24 cellular contexts compared by ENCODE assay signal in genomic region chr17:15403276-15403939, GRCh38.
A peak's percentile ranks its signal among the peaks of the same experiment; 100 is the strongest.
DNase-seq lines count a peak whose midpoint lies in the region; ATAC-seq and TF ChIP-seq lines count a peak whose summit lies in the region.
"Had no signal": no experiment of that assay in that cellular context is flagged by ENCODE, and none has a peak within 500 bp of the region (broad histone marks: within the 10 kb centered on the region; RNA-seq: fewer than 3 reads in every experiment).

No MANE protein-coding gene starts in this region.

- intact Hi-C loops in esophagus squamous epithelium (cut with DNase I): no loop called here

- H3K9me3 ChIP-seq in esophagus squamous epithelium: no peaks in the 10 kb centered on the region
- no peaks in the 10 kb centered on the region for H3K9me3 ChIP-seq in right atrium auricular region
- H3K9me3 ChIP-seq in WERI-Rb-1 (ENCODE audit: severe bottlenecking): no peaks in the 10 kb centered on the region
- H3K9me3 ChIP-seq: thoracic aorta had no signal

- peaks cover 0 to 1% (median 0%) of the 10 kb centered on the region in 4 donors for H3K27me3 ChIP-seq in esophagus squamous epithelium
- no peaks in the 10 kb centered on the region for H3K27me3 ChIP-seq in right atrium auricular region
- H3K27me3 ChIP-seq in rectal smooth muscle tissue (ENCODE audit: control insufficient read depth, insufficient read depth, low read length): no peaks in the 10 kb centered on the region
- H3K27me3 ChIP-seq in WERI-Rb-1 (ENCODE audit: insufficient read depth, low read depth, severe bottlenecking): no peaks in the 10 kb centered on the region

- DNase-seq in esophagus squamous epithelium (lab: John Stamatoyannopoulos, UW) (no peak), right atrium auricular region (ENCODE audit: low spot score) (no peak), WERI-Rb-1 (no peak), ureter (ENCODE audit: low spot score) (no peak)
- DNase-seq in activated CD4-positive, alpha-beta T cell treated with anti-CD3 and anti-CD28 coated beads for 4 hours: no peak
- DNase-seq: activated CD4-positive, alpha-beta memory T cell treated with anti-CD3 and anti-CD28 coated beads, Interleukin-2, amount 10 ng/mL, durations not matched to agents 7 days and 5 days; activated naive CD4-positive, alpha-beta T cell treated with anti-CD3 and anti-CD28 coated beads, Interleukin-2, amount 10 ng/mL, durations not matched to agents 7 days and 5 days; C1 segment of cervical spinal cord; DMS79; GDM1; Karpas-422; naive thymus-derived CD4-positive, alpha-beta T cell; NCI-H2029 treated with DMSO at 0.1 percent for 48 hours; NCI-H2227 treated with DMSO at 0.1 percent for 48 hours; stimulated activated CD4-positive, alpha-beta T cell treated with anti-CD3 and anti-CD28 coated beads, Interleukin-1b, Interleukin-23, amount 100 ng/mL, for 48 hours; stimulated activated naive CD4-positive, alpha-beta T cell treated with Interleukin-2 at 50 U/mL for 16 hours had no signal

- H3K4me1 ChIP-seq in esophagus squamous epithelium (peaks cover 0 to 26% (median 11%) of the 10 kb centered on the region in 3 donors), right atrium auricular region (peaks cover 0 to 32% of the 10 kb centered on the region in 2 donors), rectal smooth muscle tissue (ENCODE audit: control insufficient read depth, insufficient read depth, low read length) (peaks cover 15% of the 10 kb centered on the region)

- WGBS in esophagus squamous epithelium, 2 donors: 49 to 93% methylated on average over 3 of the region's 3 CpGs

- TF ChIP-seq CTCF in esophagus squamous epithelium (IDR thresholded peaks at IDR 0.05) (no peak), right atrium auricular region (IDR thresholded peaks at IDR 0.05) (no peak), WERI-Rb-1 (IDR thresholded peaks at IDR 0.05; ENCODE audit: low read depth, low read length) (no peak)

- H3K4me3 ChIP-seq in esophagus squamous epithelium (no peak overlapping the region), right atrium auricular region (no peak overlapping the region), rectal smooth muscle tissue (ENCODE audit: low read length) (no peak overlapping the region), WERI-Rb-1 (ENCODE audit: low read depth, low read length) (no peak overlapping the region)
- H3K4me3 ChIP-seq: SK-N-MC, skin epidermis, thoracic aorta had no signal

- ATAC-seq in GM19397 (IDR thresholded peaks at IDR 0.05; ENCODE audit: unreplicated experiment): no peak
- ATAC-seq: activated CD4-positive, CD25-positive, alpha-beta regulatory T cell treated with anti-CD3 and anti-CD28 coated beads, Interleukin-2, amount 50 U/mL, for 24 hours; activated T-helper 17 cell treated with anti-CD3 and anti-CD28 coated beads, Interleukin-2, amount 50 U/mL, for 72 hours; HCT116; naive thymus-derived CD4-positive, alpha-beta T cell had no signal

- H3K9ac ChIP-seq in rectal smooth muscle tissue (ENCODE audit: low read length): no peak overlapping the region

- H3K36me3 ChIP-seq in esophagus squamous epithelium (no peaks in the 10 kb centered on the region), right atrium auricular region (no peaks in the 10 kb centered on the region), rectal smooth muscle tissue (ENCODE audit: control insufficient read depth, insufficient read depth, low read length) (no peaks in the 10 kb centered on the region), WERI-Rb-1 (no peaks in the 10 kb centered on the region)
- H3K36me3 ChIP-seq: thoracic aorta had no signal

- peak overlapping the region in 3 of 4 donors; percentile 37 to 59 (median 41) for H3K27ac ChIP-seq in esophagus squamous epithelium
- peak overlapping the region; percentile 54 to 64 for H3K27ac ChIP-seq in right atrium auricular region
- H3K27ac ChIP-seq in rectal smooth muscle tissue (ENCODE audit: low read depth, low read length): peak overlapping the region; percentile 33
- no peak overlapping the region for H3K27ac ChIP-seq in WERI-Rb-1
- H3K27ac ChIP-seq: SK-N-MC, thoracic aorta had no signal

- no peak for TF ChIP-seq POLR2A in esophagus squamous epithelium (IDR thresholded peaks at IDR 0.05)
